Comparison of ENCODE assay signal across 8 cellular contexts in the genomic region with DNA sequence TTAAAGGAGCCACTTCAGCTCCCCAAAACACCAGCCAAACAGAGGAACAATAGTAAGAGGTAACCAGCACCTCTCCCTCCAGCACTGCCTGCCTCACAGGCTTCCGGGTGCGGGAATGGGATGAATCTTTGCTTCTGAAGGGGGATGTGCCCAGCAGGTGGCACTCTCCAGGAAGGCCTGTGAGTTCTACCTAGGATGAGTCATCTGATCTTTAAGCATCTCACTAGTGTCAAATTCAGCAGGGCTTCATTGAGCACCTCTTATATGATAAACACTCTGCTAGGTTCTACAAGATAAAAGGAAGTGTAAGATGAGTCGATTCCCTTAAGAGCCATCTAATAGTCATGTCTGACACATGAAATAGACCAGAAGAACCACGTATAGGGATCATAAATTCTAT.
DNase-seq lines count a peak whose midpoint lies in the region; ATAC-seq and TF ChIP-seq lines count a peak whose summit lies in the region.

No MANE protein-coding gene starts in this region.

- H3K4me1 ChIP-seq in adrenal gland (replicated peaks in 1 of 2) = peaks cover 0 to 8% of the 10 kb centered on the region in 2 donors

- no peaks in the 10 kb centered on the region for H3K36me3 ChIP-seq in adrenal gland (replicated peaks in 1 of 2)

- intact Hi-C loops in adrenal gland (cut with DNase I) = loop anchor here (2.0 to 10.0 kb wide), 2 partner anchors 58 to 62 kb away; no protein-coding TSS in a partner anchor

- ATAC-seq in activated CD4-positive, CD25-positive, alpha-beta regulatory T cell treated with anti-CD3 and anti-CD28 coated beads, Interleukin-2, amount 50 U/mL, for 24 hours = peak; percentile 27 to 50
- no peak for ATAC-seq in HG03025 (IDR thresholded peaks at IDR 0.05; ENCODE audit: low FRiP score, unreplicated experiment)

- H3K9me3 ChIP-seq in adrenal gland (replicated peaks in 1 of 3) = no peaks in the 10 kb centered on the region

- H3K27me3 ChIP-seq in adrenal gland = no peaks in the 10 kb centered on the region

- no peak for TF ChIP-seq POLR2A in adrenal gland (IDR thresholded peaks at IDR 0.05)

- no peak overlapping the region for H3K27ac ChIP-seq in adrenal gland

- WGBS in adrenal gland, 4 donors = 77 to 88% (median 83%) methylated on average over 4 of the region's 4 CpGs

- no peak overlapping the region for H3K4me3 ChIP-seq in adrenal gland

- no peak for DNase-seq in activated CD4-positive, CD25-positive, alpha-beta regulatory T cell treated with anti-CD3 and anti-CD28 coated beads, Interleukin-2, amount 50 U/mL, for 72 hours
- DNase-seq in NCI-H1092 (lab: John Stamatoyannopoulos, UW) (peak; percentile 21), adrenal gland (peak; percentile 55 to 81 (median 68)), kidney glomerular epithelial cell (lab: John Stamatoyannopoulos, UW) (peak; percentile 67)
- DNase-seq in activated effector memory CD4-positive, alpha-beta T cell treated with Interleukin-2 at 50 U/mL for 16 hours = no peak
- no peak for DNase-seq in activated effector memory CD4-positive, alpha-beta T cell treated with anti-CD3 and anti-CD28 coated beads, Interleukin-2, amount 50 U/mL, for 16 hours

- TF ChIP-seq CTCF in adrenal gland (IDR thresholded peaks at IDR 0.05) = peak; percentile 34 to 64 (median 54)

Comparison
In these comparisons a context has a peak if more than half of its experiments do, and no peak if none do; other contexts are left out.
1. DNase-seq: peak in NCI-H1092 (single experiment), adrenal gland (7 of 7) and kidney glomerular epithelial cell (single experiment); none in activated CD4-positive, CD25-positive, alpha-beta regulatory T cell treated with anti-CD3 and anti-CD28 coated beads, Interleukin-2, amount 50 U/mL, for 72 hours (single experiment), activated effector memory CD4-positive, alpha-beta T cell treated with Interleukin-2 at 50 U/mL for 16 hours (single experiment) and activated effector memory CD4-positive, alpha-beta T cell treated with anti-CD3 and anti-CD28 coated beads, Interleukin-2, amount 50 U/mL, for 16 hours (single experiment).